ENCODE assay signal across 1 cellular context in the genomic region with DNA sequence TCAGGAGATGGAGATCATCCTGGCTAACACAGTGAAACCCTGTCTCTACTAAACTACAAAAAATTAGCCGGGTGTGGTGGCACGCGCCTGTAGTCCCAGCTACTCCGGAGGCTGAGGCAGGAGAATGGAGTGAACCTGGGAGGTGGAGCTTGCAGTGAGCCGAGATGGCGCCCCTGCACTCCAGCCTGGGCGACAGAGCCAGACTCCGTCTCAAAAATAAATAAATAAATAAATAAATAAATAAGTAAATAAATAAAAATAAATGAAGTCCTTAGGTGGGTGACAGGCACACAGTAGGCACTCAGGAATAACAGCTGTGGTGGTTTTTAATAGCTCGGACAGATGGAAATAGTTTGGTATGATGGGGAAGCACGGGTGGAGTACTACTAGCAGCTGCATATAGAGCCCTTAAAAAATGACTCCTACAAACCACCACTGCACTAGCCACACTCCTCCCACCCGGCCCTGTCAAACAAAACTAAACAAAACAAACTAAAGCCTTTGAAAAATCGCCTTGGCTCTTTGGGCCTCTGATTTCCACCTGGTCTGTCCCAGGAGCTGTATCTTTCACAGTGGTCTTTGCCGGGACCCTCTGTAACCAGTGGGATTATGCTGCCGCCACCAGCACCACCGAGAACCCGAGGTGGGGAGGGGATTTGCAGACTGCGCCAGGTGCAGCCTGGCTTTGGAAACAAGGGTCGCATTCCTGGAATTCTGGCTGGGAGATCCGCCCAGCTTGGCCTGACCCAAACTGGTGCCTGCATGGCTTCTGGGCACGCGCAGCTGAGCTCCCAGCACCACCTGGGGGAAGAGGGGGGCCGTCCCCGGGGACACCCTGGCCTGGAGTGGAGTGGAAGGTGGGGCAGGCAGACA.
TF ChIP-seq lines count a peak whose summit lies in the region.

No MANE protein-coding gene starts in this region.

TF ChIP-seq in HepG2, 621 proteins besides CTCF, POLR2A, EP300 and RAD21 (continues in another document):
- TF ChIP-seq ZNF441 (CRISPR knock-in tag; IDR thresholded peaks at IDR 0.05; ENCODE audit: borderline replicate concordance) (peak; percentile 86), ASH2L (IDR thresholded peaks at IDR 0.05; ENCODE audit: insufficient read length, low read depth, low read length) (no peak), SSRP1 (CRISPR knock-in tag; IDR thresholded peaks at IDR 0.05) (peak; percentile 54; the same call in 1 of the 2 replicates), BATF2 (CRISPR knock-in tag; IDR thresholded peaks at IDR 0.05) (no peak), ZKSCAN8 (CRISPR knock-in tag; IDR thresholded peaks at IDR 0.05; ENCODE audit: borderline replicate concordance) (no peak), ZNF264 (CRISPR knock-in tag; IDR thresholded peaks at IDR 0.05) (0 out of 2 replicates have a peak, but pooled peaks have one; percentile 32), PHF8 (CRISPR knock-in tag; IDR thresholded peaks at IDR 0.05) (0 out of 2 replicates have a peak, but pooled peaks have one; percentile 32), HMGXB4 (CRISPR knock-in tag; IDR thresholded peaks at IDR 0.05; ENCODE audit: borderline replicate concordance in 1 of 2, low read depth in 1 of 2) (0 out of 4 replicates have a peak, but pooled peaks of 1 of the 2 experiments have one; percentile 31), ZBTB38 (CRISPR knock-in tag; IDR thresholded peaks at IDR 0.05) (0 out of 2 replicates have a peak, but pooled peaks have one; percentile 35), ZNF749 (CRISPR knock-in tag; IDR thresholded peaks at IDR 0.05; ENCODE audit: borderline replicate concordance) (no peak), SOX13 (IDR thresholded peaks at IDR 0.05) (no peak), SOX13 (CRISPR knock-in tag; conservative IDR thresholded peaks at IDR 0.05 in 1 of 2, IDR thresholded peaks at IDR 0.05 in 1 of 2) (0 out of 4 replicates have a peak, but pooled peaks of 1 of the 2 experiments have one; percentile 8), ZNF660 (CRISPR knock-in tag; IDR thresholded peaks at IDR 0.05; ENCODE audit: borderline replicate concordance, low read depth) (no peak), GABPB1 (CRISPR knock-in tag; IDR thresholded peaks at IDR 0.05) (peak; percentile 21; the same call in 1 of the 2 replicates), TEAD3 (CRISPR knock-in tag; optimal IDR thresholded peaks at IDR 0.05; ENCODE audit: borderline replicate concordance) (peak; percentile 96), AHR (CRISPR knock-in tag; IDR thresholded peaks at IDR 0.05) (0 out of 2 replicates have a peak, but pooled peaks have one; percentile 30), IKZF1 (IDR thresholded peaks at IDR 0.05) (no peak), ZNF644 (CRISPR knock-in tag; IDR thresholded peaks at IDR 0.05; ENCODE audit: low read depth) (0 out of 2 replicates have a peak, but pooled peaks have one; percentile 12), KDM3A (CRISPR knock-in tag; IDR thresholded peaks at IDR 0.05; ENCODE audit: low read depth) (no peak), ZNF3 (CRISPR knock-in tag; IDR thresholded peaks at IDR 0.05) (no peak), SP2 (CRISPR knock-in tag; IDR thresholded peaks at IDR 0.05) (no peak), RFXAP (CRISPR knock-in tag; IDR thresholded peaks at IDR 0.05; ENCODE audit: borderline replicate concordance) (no peak), ARID5B (CRISPR knock-in tag; IDR thresholded peaks at IDR 0.05) (peak; percentile 20; the same call in 1 of the 2 replicates)
- TF ChIP-seq, protein P1, sequence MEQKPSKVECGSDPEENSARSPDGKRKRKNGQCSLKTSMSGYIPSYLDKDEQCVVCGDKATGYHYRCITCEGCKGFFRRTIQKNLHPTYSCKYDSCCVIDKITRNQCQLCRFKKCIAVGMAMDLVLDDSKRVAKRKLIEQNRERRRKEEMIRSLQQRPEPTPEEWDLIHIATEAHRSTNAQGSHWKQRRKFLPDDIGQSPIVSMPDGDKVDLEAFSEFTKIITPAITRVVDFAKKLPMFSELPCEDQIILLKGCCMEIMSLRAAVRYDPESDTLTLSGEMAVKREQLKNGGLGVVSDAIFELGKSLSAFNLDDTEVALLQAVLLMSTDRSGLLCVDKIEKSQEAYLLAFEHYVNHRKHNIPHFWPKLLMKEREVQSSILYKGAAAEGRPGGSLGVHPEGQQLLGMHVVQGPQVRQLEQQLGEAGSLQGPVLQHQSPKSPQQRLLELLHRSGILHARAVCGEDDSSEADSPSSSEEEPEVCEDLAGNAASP (CRISPR knock-in tag; IDR thresholded peaks at IDR 0.05; ENCODE audit: borderline replicate concordance), result 0 out of 2 replicates have a peak, but pooled peaks have one; percentile 12
- TF ChIP-seq, protein P2, sequence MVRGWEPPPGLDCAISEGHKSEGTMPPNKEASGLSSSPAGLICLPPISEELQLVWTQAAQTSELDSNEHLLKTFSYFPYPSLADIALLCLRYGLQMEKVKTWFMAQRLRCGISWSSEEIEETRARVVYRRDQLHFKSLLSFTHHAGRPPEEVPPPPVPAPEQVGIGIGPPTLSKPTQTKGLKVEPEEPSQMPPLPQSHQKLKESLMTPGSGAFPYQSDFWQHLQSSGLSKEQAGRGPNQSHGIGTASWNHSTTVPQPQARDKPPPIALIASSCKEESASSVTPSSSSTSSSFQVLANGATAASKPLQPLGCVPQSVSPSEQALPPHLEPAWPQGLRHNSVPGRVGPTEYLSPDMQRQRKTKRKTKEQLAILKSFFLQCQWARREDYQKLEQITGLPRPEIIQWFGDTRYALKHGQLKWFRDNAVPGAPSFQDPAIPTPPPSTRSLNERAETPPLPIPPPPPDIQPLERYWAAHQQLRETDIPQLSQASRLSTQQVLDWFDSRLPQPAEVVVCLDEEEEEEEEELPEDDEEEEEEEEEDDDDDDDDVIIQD (CRISPR knock-in tag; IDR thresholded peaks at IDR 0.05; ENCODE audit: low read depth), result no peak
- TF ChIP-seq, protein P3, sequence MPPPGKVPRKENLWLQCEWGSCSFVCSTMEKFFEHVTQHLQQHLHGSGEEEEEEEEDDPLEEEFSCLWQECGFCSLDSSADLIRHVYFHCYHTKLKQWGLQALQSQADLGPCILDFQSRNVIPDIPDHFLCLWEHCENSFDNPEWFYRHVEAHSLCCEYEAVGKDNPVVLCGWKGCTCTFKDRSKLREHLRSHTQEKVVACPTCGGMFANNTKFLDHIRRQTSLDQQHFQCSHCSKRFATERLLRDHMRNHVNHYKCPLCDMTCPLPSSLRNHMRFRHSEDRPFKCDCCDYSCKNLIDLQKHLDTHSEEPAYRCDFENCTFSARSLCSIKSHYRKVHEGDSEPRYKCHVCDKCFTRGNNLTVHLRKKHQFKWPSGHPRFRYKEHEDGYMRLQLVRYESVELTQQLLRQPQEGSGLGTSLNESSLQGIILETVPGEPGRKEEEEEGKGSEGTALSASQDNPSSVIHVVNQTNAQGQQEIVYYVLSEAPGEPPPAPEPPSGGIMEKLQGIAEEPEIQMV (CRISPR knock-in tag; IDR thresholded peaks at IDR 0.05; ENCODE audit: low read depth), result 0 out of 2 replicates have a peak, but pooled peaks have one; percentile 42
- TF ChIP-seq, protein P4, sequence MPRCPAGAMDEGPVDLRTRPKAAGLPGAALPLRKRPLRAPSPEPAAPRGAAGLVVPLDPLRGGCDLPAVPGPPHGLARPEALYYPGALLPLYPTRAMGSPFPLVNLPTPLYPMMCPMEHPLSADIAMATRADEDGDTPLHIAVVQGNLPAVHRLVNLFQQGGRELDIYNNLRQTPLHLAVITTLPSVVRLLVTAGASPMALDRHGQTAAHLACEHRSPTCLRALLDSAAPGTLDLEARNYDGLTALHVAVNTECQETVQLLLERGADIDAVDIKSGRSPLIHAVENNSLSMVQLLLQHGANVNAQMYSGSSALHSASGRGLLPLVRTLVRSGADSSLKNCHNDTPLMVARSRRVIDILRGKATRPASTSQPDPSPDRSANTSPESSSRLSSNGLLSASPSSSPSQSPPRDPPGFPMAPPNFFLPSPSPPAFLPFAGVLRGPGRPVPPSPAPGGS (CRISPR knock-in tag; IDR thresholded peaks at IDR 0.05), result no peak
- TF ChIP-seq, protein P5, sequence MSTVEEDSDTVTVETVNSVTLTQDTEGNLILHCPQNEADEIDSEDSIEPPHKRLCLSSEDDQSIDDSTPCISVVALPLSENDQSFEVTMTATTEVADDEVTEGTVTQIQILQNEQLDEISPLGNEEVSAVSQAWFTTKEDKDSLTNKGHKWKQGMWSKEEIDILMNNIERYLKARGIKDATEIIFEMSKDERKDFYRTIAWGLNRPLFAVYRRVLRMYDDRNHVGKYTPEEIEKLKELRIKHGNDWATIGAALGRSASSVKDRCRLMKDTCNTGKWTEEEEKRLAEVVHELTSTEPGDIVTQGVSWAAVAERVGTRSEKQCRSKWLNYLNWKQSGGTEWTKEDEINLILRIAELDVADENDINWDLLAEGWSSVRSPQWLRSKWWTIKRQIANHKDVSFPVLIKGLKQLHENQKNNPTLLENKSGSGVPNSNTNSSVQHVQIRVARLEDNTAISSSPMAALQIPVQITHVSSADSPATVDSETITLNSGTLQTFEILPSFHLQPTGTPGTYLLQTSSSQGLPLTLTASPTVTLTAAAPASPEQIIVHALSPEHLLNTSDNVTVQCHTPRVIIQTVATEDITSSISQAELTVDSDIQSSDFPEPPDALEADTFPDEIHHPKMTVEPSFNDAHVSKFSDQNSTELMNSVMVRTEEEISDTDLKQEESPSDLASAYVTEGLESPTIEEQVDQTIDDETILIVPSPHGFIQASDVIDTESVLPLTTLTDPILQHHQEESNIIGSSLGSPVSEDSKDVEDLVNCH (CRISPR knock-in tag; IDR thresholded peaks at IDR 0.05), result no peak
- TF ChIP-seq, protein P6, sequence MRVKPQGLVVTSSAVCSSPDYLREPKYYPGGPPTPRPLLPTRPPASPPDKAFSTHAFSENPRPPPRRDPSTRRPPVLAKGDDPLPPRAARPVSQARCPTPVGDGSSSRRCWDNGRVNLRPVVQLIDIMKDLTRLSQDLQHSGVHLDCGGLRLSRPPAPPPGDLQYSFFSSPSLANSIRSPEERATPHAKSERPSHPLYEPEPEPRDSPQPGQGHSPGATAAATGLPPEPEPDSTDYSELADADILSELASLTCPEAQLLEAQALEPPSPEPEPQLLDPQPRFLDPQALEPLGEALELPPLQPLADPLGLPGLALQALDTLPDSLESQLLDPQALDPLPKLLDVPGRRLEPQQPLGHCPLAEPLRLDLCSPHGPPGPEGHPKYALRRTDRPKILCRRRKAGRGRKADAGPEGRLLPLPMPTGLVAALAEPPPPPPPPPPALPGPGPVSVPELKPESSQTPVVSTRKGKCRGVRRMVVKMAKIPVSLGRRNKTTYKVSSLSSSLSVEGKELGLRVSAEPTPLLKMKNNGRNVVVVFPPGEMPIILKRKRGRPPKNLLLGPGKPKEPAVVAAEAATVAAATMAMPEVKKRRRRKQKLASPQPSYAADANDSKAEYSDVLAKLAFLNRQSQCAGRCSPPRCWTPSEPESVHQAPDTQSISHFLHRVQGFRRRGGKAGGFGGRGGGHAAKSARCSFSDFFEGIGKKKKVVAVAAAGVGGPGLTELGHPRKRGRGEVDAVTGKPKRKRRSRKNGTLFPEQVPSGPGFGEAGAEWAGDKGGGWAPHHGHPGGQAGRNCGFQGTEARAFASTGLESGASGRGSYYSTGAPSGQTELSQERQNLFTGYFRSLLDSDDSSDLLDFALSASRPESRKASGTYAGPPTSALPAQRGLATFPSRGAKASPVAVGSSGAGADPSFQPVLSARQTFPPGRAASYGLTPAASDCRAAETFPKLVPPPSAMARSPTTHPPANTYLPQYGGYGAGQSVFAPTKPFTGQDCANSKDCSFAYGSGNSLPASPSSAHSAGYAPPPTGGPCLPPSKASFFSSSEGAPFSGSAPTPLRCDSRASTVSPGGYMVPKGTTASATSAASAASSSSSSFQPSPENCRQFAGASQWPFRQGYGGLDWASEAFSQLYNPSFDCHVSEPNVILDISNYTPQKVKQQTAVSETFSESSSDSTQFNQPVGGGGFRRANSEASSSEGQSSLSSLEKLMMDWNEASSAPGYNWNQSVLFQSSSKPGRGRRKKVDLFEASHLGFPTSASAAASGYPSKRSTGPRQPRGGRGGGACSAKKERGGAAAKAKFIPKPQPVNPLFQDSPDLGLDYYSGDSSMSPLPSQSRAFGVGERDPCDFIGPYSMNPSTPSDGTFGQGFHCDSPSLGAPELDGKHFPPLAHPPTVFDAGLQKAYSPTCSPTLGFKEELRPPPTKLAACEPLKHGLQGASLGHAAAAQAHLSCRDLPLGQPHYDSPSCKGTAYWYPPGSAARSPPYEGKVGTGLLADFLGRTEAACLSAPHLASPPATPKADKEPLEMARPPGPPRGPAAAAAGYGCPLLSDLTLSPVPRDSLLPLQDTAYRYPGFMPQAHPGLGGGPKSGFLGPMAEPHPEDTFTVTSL (CRISPR knock-in tag; IDR thresholded peaks at IDR 0.05; ENCODE audit: borderline replicate concordance), result no peak
